Comparison of ENCODE assay signal across 8 cellular contexts in genomic region chr12:116426391-116427136, GRCh38.
A peak's percentile ranks its signal among the peaks of the same experiment; 100 is the strongest.
DNase-seq lines count a peak whose midpoint lies in the region; ATAC-seq, FAIRE-seq and TF ChIP-seq lines count a peak whose summit lies in the region.
"Had no signal": no experiment of that assay in that cellular context is flagged by ENCODE, and none has a peak within 500 bp of the region (broad histone marks: within the 10 kb centered on the region; RNA-seq: fewer than 3 reads in every experiment).

No MANE protein-coding gene starts in this region.

- H3K27me3 Mint-ChIP-seq in chondrocyte (ENCODE audit: low read depth), result no peaks in the 10 kb centered on the region
- no peaks in the 10 kb centered on the region for H3K27me3 Mint-ChIP-seq in activated CD8-positive, alpha-beta memory T cell treated with anti-CD3 and anti-CD28 coated beads, Interleukin-2, amount 10 ng/mL, durations not matched to agents 7 days and 5 days
- H3K27me3 Mint-ChIP-seq: activated naive CD8-positive, alpha-beta T cell treated with anti-CD3 and anti-CD28 coated beads for 36 hours had no signal

- H3K4me1 Mint-ChIP-seq in chondrocyte (ENCODE audit: low read depth), result peaks cover 57% of the 10 kb centered on the region
- H3K4me1 Mint-ChIP-seq in activated CD8-positive, alpha-beta memory T cell treated with anti-CD3 and anti-CD28 coated beads, Interleukin-2, amount 10 ng/mL, durations not matched to agents 7 days and 5 days, result no peaks in the 10 kb centered on the region
- H3K4me1 Mint-ChIP-seq: activated naive CD8-positive, alpha-beta T cell treated with anti-CD3 and anti-CD28 coated beads for 36 hours had no signal

- TF ChIP-seq CTCF in chondrocyte (IDR thresholded peaks at IDR 0.05) (peak; percentile 80), uterus (IDR thresholded peaks at IDR 0.05) (peak; percentile 18 to 51 (median 42))

- no peaks in the 10 kb centered on the region for H3K36me3 ChIP-seq in uterus

- no peak for TF ChIP-seq POLR2A in uterus (IDR thresholded peaks at IDR 0.05)

- peak; percentile 62 for FAIRE-seq in HTR-8/SVneo (lab: Jason Lieb, UNC)

- no peak for ATAC-seq in activated CD8-positive, alpha-beta memory T cell treated with anti-CD3 and anti-CD28 coated beads, Interleukin-2, amount 10 ng/mL, durations not matched to agents 7 days and 5 days

- no peaks in the 10 kb centered on the region for H3K36me3 Mint-ChIP-seq in chondrocyte (ENCODE audit: low read depth)
- H3K36me3 Mint-ChIP-seq in activated CD8-positive, alpha-beta memory T cell treated with anti-CD3 and anti-CD28 coated beads, Interleukin-2, amount 10 ng/mL, durations not matched to agents 7 days and 5 days, result peaks cover 1% of the 10 kb centered on the region
- H3K36me3 Mint-ChIP-seq: activated naive CD8-positive, alpha-beta T cell treated with anti-CD3 and anti-CD28 coated beads for 36 hours had no signal

- H3K4me1 ChIP-seq in uterus, result peaks cover 3 to 9% of the 10 kb centered on the region in 2 donors

- H3K27ac ChIP-seq in uterus, result peak overlapping the region; percentile 72 to 78

- peak overlapping the region; percentile 1 for H3K4me3 Mint-ChIP-seq in chondrocyte (ENCODE audit: unreplicated experiment)
- H3K4me3 Mint-ChIP-seq in activated CD8-positive, alpha-beta memory T cell treated with anti-CD3 and anti-CD28 coated beads, Interleukin-2, amount 10 ng/mL, durations not matched to agents 7 days and 5 days, result no peak overlapping the region
- H3K4me3 Mint-ChIP-seq: activated naive CD8-positive, alpha-beta T cell treated with anti-CD3 and anti-CD28 coated beads for 36 hours had no signal

- DNase-seq in HTR-8/SVneo (ENCODE audit: insufficient read length, low spot score), result peak; percentile 94
- DNase-seq in chondrocyte (ENCODE audit: low spot score), result peak; percentile 96
- peak; percentile 84 for DNase-seq in left kidney (ENCODE audit: low read depth, low spot score)
- peak; percentile 88 to 91 for DNase-seq in uterus
- no peak for DNase-seq in activated CD8-positive, alpha-beta memory T cell treated with anti-CD3 and anti-CD28 coated beads, Interleukin-2, amount 10 ng/mL, durations not matched to agents 7 days and 5 days
- no peak for DNase-seq in NOMO-1 (lab: John Stamatoyannopoulos, UW; ENCODE audit: unreplicated experiment in 2 of 2)
- DNase-seq in NCI-H128 (lab: John Stamatoyannopoulos, UW; ENCODE audit: unreplicated experiment), result no peak
- DNase-seq: activated naive CD8-positive, alpha-beta T cell treated with anti-CD3 and anti-CD28 coated beads for 36 hours had no signal

- intact Hi-C loops in uterus (cut with DNase I; ENCODE audit: low total_unique reads), result no loop called here

- peak overlapping the region; percentile 91 for H3K27ac Mint-ChIP-seq in chondrocyte (ENCODE audit: unreplicated experiment)
- no peak overlapping the region for H3K27ac Mint-ChIP-seq in activated CD8-positive, alpha-beta memory T cell treated with anti-CD3 and anti-CD28 coated beads, Interleukin-2, amount 10 ng/mL, durations not matched to agents 7 days and 5 days
- H3K27ac Mint-ChIP-seq: activated naive CD8-positive, alpha-beta T cell treated with anti-CD3 and anti-CD28 coated beads for 36 hours had no signal

- CTCF ChIA-PET in activated CD8-positive, alpha-beta memory T cell treated with anti-CD3 and anti-CD28 coated beads, Interleukin-2, amount 10 ng/mL, durations not matched to agents 7 days and 5 days (lab: Charles Lee), result no interaction called here

- H3K27me3 ChIP-seq in uterus, result no peaks in the 10 kb centered on the region

- H3K9me3 Mint-ChIP-seq in chondrocyte (ENCODE audit: low read depth), result peaks cover 5% of the 10 kb centered on the region
- H3K9me3 Mint-ChIP-seq in activated CD8-positive, alpha-beta memory T cell treated with anti-CD3 and anti-CD28 coated beads, Interleukin-2, amount 10 ng/mL, durations not matched to agents 7 days and 5 days (ENCODE audit: low read depth), result no peaks in the 10 kb centered on the region

- no peak overlapping the region for H3K4me3 ChIP-seq in uterus

- H3K9me3 ChIP-seq in uterus, result no peaks in the 10 kb centered on the region

Comparison
In these comparisons a context has a peak if more than half of its experiments do, and no peak if none do; other contexts are left out.
1. DNase-seq: peak in HTR-8/SVneo (single experiment), chondrocyte (single experiment), left kidney (single experiment) and uterus (2 of 2); none in activated CD8-positive, alpha-beta memory T cell treated with anti-CD3 and anti-CD28 coated beads, Interleukin-2, amount 10 ng/mL, durations not matched to agents 7 days and 5 days (single experiment), NOMO-1 (0 of 2) and NCI-H128 (single experiment).